Comparison of ENCODE assay signal across 20 cellular contexts in the genomic region with DNA sequence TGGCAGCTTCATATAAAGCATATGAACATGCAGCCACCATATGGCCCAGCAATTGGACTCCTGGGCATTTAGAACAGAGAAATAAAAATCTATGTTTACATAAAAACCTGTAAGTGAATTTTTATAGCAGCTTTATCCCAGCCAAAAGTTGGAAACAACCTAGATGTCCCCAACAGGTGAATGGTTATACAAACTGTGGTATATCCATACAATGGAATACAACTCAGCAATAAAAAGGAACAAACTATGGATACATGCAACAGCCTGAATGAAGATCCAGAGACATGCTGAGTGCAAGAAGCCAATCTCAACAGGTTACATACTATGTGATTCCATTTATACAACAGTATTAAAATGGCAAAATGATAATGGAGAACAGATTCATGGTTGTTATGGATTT. TPM values are rescaled to one million over a fixed set of nuclear protein-coding genes. Genes with fewer than 3 reads are reported as not detected.
"Had no signal": no experiment of that assay in that cellular context is flagged by ENCODE, and none has a peak within 500 bp of the region (broad histone marks: within the 10 kb centered on the region; RNA-seq: fewer than 3 reads in every experiment).

No MANE protein-coding gene starts in this region.

- H3K9me3 ChIP-seq: lower lobe of right lung, pancreas, right lobe of liver, testis, upper lobe of right lung, vagina had no signal

- H3K27ac ChIP-seq: coronary artery, heart left ventricle, left lung, lower lobe of right lung, pancreas, right lobe of liver, testis, tibial nerve, upper lobe of right lung, vagina had no signal

- DNase-seq: effector CD4-positive, alpha-beta T cell; foreskin melanocyte; heart left ventricle; islet precursor cell; left lung; lower lobe of right lung; midbrain; occipital lobe; pancreas; right lobe of liver; stimulated activated CD4-positive, alpha-beta T cell treated with anti-CD3 and anti-CD28 coated beads, Interleukin-2, amount 100 ng/mL, for 24 hours; stimulated activated CD4-positive, alpha-beta T cell treated with anti-CD3 and anti-CD28 coated beads, Interleukin-4, amount 100 ng/mL, for 4 hours; stimulated activated naive B cell treated with anti-CD40 and anti-IgM and Interleukin-4, amounts not matched to agents 10 μg/mL and 1 μg/mL and 100 μg/mL, for 72 hours; stimulated activated naive CD8-positive, alpha-beta T cell treated with anti-CD3 and anti-CD28 coated beads, Interleukin-15, amount 100 ng/mL, for 72 hours; testis; upper lobe of right lung had no signal

- ATAC-seq: heart left ventricle; left lung; lower lobe of right lung; natural killer cell treated with Interleukin-12 subunit alpha and Interleukin-12 subunit beta and Interleukin-15 and Interleukin-18, amount 100 ng/mL, for 72 hours; pancreas; right lobe of liver; stimulated activated naive B cell treated with anti-CD40 and anti-IgM and Interleukin-4, amounts not matched to agents 10 μg/mL and 1 μg/mL and 100 μg/mL, for 72 hours; stimulated activated naive CD8-positive, alpha-beta T cell treated with anti-CD3 and anti-CD28 coated beads, Interleukin-15, amount 100 ng/mL, for 72 hours; upper lobe of right lung had no signal

- H3K36me3 ChIP-seq: heart left ventricle, left lung, lower lobe of right lung, pancreas, right lobe of liver, upper lobe of right lung, vagina had no signal

- H3K27me3 ChIP-seq: right lobe of liver, testis, tibial nerve, vagina had no signal

- H3K4me3 ChIP-seq: left lung, pancreas, right lobe of liver, testis, vagina had no signal

- FAIRE-seq: pancreas had no signal

- H3K4me1 ChIP-seq: upper lobe of right lung had no signal

RNA-seq across cellular contexts. Expression of a gene that starts 3.7 kb away (rescaled TPM):
- total RNA-seq: natural killer cell treated with Interleukin-12 subunit alpha and Interleukin-12 subunit beta and Interleukin-15 and Interleukin-18, amount 100 ng/mL, for 72 hours had no signal
